ENCODE assay signal across 8 cellular contexts in the genomic region with DNA sequence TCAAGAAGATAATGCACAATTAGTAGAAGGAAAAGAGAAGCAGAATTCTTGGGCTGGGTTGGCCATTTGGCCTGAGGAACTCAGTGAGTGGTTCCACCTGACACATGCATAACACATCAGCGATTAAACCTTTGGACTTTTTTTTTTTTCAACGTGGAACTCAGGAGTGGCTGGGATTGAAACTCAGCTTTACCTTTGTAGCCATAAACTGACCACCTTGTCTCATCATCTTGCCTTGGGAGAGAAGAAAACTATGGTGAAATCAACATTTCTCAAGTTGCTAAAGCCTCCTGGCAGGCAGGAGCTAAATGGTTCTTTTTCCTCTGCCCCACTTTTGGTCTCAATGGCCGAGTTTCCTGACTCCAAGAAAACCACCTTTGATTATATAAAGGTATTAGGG. TPM values are rescaled to one million over a fixed set of nuclear protein-coding genes. Genes with fewer than 3 reads are reported as not detected.
A peak's percentile ranks its signal among the peaks of the same experiment; 100 is the strongest.
DNase-seq lines count a peak whose midpoint lies in the region; ATAC-seq lines count a peak whose summit lies in the region.

No MANE protein-coding gene starts in this region.

- H3K4me3 ChIP-seq in iPS-18a (ENCODE audit: low read length): peak overlapping the region; percentile 53

- peak; percentile 11 for DNase-seq in HPDE6-E6E7 (ENCODE audit: extremely low spot score)
- no peak for DNase-seq in stimulated activated naive B cell treated with anti-CD40 and anti-IgM and Interleukin-4, amounts not matched to agents 10 μg/mL and 1 μg/mL and 100 μg/mL, for 72 hours
- DNase-seq in DMS79 (lab: John Stamatoyannopoulos, UW): no peak
- no peak for DNase-seq in hippocampal formation (lab: John Stamatoyannopoulos, UW)
- DNase-seq in cerebellum (ENCODE audit: low spot score): no peak

- no peaks in the 10 kb centered on the region for H3K27me3 Mint-ChIP-seq in activated naive CD8-positive, alpha-beta T cell
- H3K27me3 Mint-ChIP-seq in stimulated activated naive B cell treated with anti-CD40 and anti-IgM and Interleukin-4, amounts not matched to agents 10 μg/mL and 1 μg/mL and 100 μg/mL, for 72 hours: no peaks in the 10 kb centered on the region

- peak overlapping the region; percentile 69 for H3K9ac ChIP-seq in iPS-18a (ENCODE audit: low read length)

- H3K4me3 Mint-ChIP-seq in activated naive CD8-positive, alpha-beta T cell: peak overlapping the region; percentile 78
- peak overlapping the region; percentile 82 to 86 for H3K4me3 Mint-ChIP-seq in stimulated activated naive B cell treated with anti-CD40 and anti-IgM and Interleukin-4, amounts not matched to agents 10 μg/mL and 1 μg/mL and 100 μg/mL, for 72 hours

- H3K9me3 ChIP-seq in iPS-18a (ENCODE audit: control insufficient read depth, low read depth, low read length): no peaks in the 10 kb centered on the region

- ATAC-seq in stimulated activated naive B cell treated with anti-CD40 and anti-IgM and Interleukin-4, amounts not matched to agents 10 μg/mL and 1 μg/mL and 100 μg/mL, for 72 hours (replicated peaks): no peak
- ATAC-seq in HG02840 (IDR thresholded peaks at IDR 0.05; ENCODE audit: low FRiP score, unreplicated experiment): no peak

- no peaks in the 10 kb centered on the region for H3K36me3 Mint-ChIP-seq in activated naive CD8-positive, alpha-beta T cell
- H3K36me3 Mint-ChIP-seq in stimulated activated naive B cell treated with anti-CD40 and anti-IgM and Interleukin-4, amounts not matched to agents 10 μg/mL and 1 μg/mL and 100 μg/mL, for 72 hours: peaks cover 5 to 16% of the 10 kb centered on the region in 2 donors

- H3K27ac ChIP-seq in iPS-18a (ENCODE audit: low read length): peak overlapping the region; percentile 14

- no peaks in the 10 kb centered on the region for H3K36me3 ChIP-seq in iPS-18a (ENCODE audit: control insufficient read depth, low read depth, low read length)

- no peaks in the 10 kb centered on the region for H3K9me3 Mint-ChIP-seq in activated naive CD8-positive, alpha-beta T cell (ENCODE audit: low read depth)
- no peaks in the 10 kb centered on the region for H3K9me3 Mint-ChIP-seq in stimulated activated naive B cell treated with anti-CD40 and anti-IgM and Interleukin-4, amounts not matched to agents 10 μg/mL and 1 μg/mL and 100 μg/mL, for 72 hours

- peaks cover 28% of the 10 kb centered on the region for H3K4me1 Mint-ChIP-seq in activated naive CD8-positive, alpha-beta T cell (ENCODE audit: low read depth)
- peaks cover 25 to 47% of the 10 kb centered on the region in 2 donors for H3K4me1 Mint-ChIP-seq in stimulated activated naive B cell treated with anti-CD40 and anti-IgM and Interleukin-4, amounts not matched to agents 10 μg/mL and 1 μg/mL and 100 μg/mL, for 72 hours

- peak overlapping the region; percentile 76 for H3K27ac Mint-ChIP-seq in activated naive CD8-positive, alpha-beta T cell
- H3K27ac Mint-ChIP-seq in stimulated activated naive B cell treated with anti-CD40 and anti-IgM and Interleukin-4, amounts not matched to agents 10 μg/mL and 1 μg/mL and 100 μg/mL, for 72 hours: peak overlapping the region; percentile 69

- no peaks in the 10 kb centered on the region for H3K27me3 ChIP-seq in iPS-18a (ENCODE audit: control insufficient read depth, insufficient read depth, low read length)

- peaks cover 22% of the 10 kb centered on the region for H3K4me1 ChIP-seq in iPS-18a (ENCODE audit: control insufficient read depth, low read depth, low read length)

RNA-seq across cellular contexts. Expression of gene PTTG2, which starts 16.3 kb away (rescaled TPM):
- 1.00 TPM for total RNA-seq in cerebellum
